In the genomic region with DNA sequence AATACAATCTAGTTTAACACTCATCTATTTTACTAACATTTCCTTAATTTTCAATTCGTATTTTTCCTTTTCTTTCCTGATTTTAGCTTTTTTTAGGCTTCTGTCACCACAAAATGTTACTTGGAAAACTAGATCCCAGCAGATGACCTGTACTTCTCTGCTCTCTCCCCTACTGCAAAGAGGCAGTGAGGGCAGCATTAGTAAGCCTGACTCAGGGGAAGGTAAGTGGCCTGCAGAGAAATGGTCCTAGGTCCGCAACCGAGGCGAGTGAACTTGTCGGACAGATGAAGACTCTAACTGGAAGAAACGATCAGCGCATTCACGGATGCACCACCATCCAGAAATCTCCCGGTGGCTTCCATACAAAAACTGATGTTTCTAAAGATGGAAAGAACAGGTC, we compare ENCODE assay signal across 8 cellular contexts. TPM values are rescaled to one million over a fixed set of nuclear protein-coding genes. Genes with fewer than 3 reads are reported as not detected.
DNase-seq lines count a peak whose midpoint lies in the region; ATAC-seq and TF ChIP-seq lines count a peak whose summit lies in the region.

No MANE protein-coding gene starts in this region.

- CTCF ChIA-PET in PC-9 (lab: Charles Lee) = interaction anchor here (0.6 kb wide), 1 partner anchor 135 kb away, joined by 3 read pairs; no protein-coding TSS in a partner anchor

- H3K4me2 ChIP-seq in PC-9 = peak overlapping the region; percentile 88

- H3K4me3 ChIP-seq in PC-9 = peak overlapping the region; percentile 51; the same call in 1 of the 2 replicates

- no peak overlapping the region for H2AFZ ChIP-seq in PC-9

- DNase-seq in CD14-positive monocyte (ENCODE audit: low spot score) (no peak), PC-9 (no peak), osteocyte (ENCODE audit: extremely low spot score, unreplicated experiment) (no peak), DMS114 treated with DMSO at 0.1 percent for 48 hours (lab: John Stamatoyannopoulos, UW; ENCODE audit: unreplicated experiment) (no peak)
- DNase-seq in effector memory CD8-positive, alpha-beta T cell = no peak

- no peaks in the 10 kb centered on the region for H4K20me1 ChIP-seq in PC-9 (ENCODE audit: insufficient read depth)

- no peak for ATAC-seq in effector memory CD8-positive, alpha-beta T cell (replicated peaks)
- no peak for ATAC-seq in GM21576 (IDR thresholded peaks at IDR 0.05; ENCODE audit: unreplicated experiment)
- ATAC-seq in GM18907 (IDR thresholded peaks at IDR 0.05; ENCODE audit: unreplicated experiment) = no peak
- no peak for ATAC-seq in GM19452 (IDR thresholded peaks at IDR 0.05; ENCODE audit: unreplicated experiment)

- peak overlapping the region in 1 of 2 donors; percentile 90 for H3K4me3 Mint-ChIP-seq in CD14-positive monocyte
- peak overlapping the region; percentile 33 to 83 for H3K4me3 Mint-ChIP-seq in effector memory CD8-positive, alpha-beta T cell
- H3K4me3 Mint-ChIP-seq in osteocyte (ENCODE audit: unreplicated experiment) = peak overlapping the region; percentile 5

- H3K4me1 Mint-ChIP-seq in CD14-positive monocyte (peaks cover 51% of the 10 kb centered on the region), osteocyte (ENCODE audit: unreplicated experiment) (peaks cover 42% of the 10 kb centered on the region)
- peaks cover 45% of the 10 kb centered on the region in 2 donors for H3K4me1 Mint-ChIP-seq in effector memory CD8-positive, alpha-beta T cell (ENCODE audit: low read depth in 2 of 2)

- BruUV-seq in PC-9 (replicated peaks; lab: Mats Ljungman, UMichigan) = no TSS peak

- peaks cover 44% of the 10 kb centered on the region for H3K4me1 ChIP-seq in PC-9 (replicated peaks; ENCODE audit: insufficient read depth)

- TF ChIP-seq CTCF in CD14-positive monocyte (IDR thresholded peaks at IDR 0.05) (no peak), PC-9 (conservative IDR thresholded peaks at IDR 0.05) (no peak), osteocyte (IDR thresholded peaks at IDR 0.05) (no peak)

- peaks cover 37% of the 10 kb centered on the region for H3F3A ChIP-seq in PC-9 (ENCODE audit: insufficient read depth, low read depth)

- H3K36me3 ChIP-seq in PC-9 (ENCODE audit: low read depth) = peaks cover 19% of the 10 kb centered on the region

- H3K27me3 Mint-ChIP-seq in CD14-positive monocyte (ENCODE audit: low read depth in 3 of 3) (peaks cover 0 to 4% (median 0%) of the 10 kb centered on the region in 3 donors), osteocyte (ENCODE audit: unreplicated experiment) (no peaks in the 10 kb centered on the region)
- no peaks in the 10 kb centered on the region for H3K27me3 Mint-ChIP-seq in effector memory CD8-positive, alpha-beta T cell

- H3K79me2 ChIP-seq in PC-9 (ENCODE audit: low read depth) = no peaks in the 10 kb centered on the region

- H3K36me3 Mint-ChIP-seq in CD14-positive monocyte (peaks cover 59 to 65% of the 10 kb centered on the region in 2 donors), osteocyte (ENCODE audit: unreplicated experiment) (peaks cover 18% of the 10 kb centered on the region)
- peaks cover 60% of the 10 kb centered on the region for H3K36me3 Mint-ChIP-seq in effector memory CD8-positive, alpha-beta T cell (ENCODE audit: insufficient read depth)

- H3K9me3 Mint-ChIP-seq in CD14-positive monocyte (no peaks in the 10 kb centered on the region), osteocyte (ENCODE audit: unreplicated experiment) (no peaks in the 10 kb centered on the region)
- H3K9me3 Mint-ChIP-seq in effector memory CD8-positive, alpha-beta T cell = no peaks in the 10 kb centered on the region

- H3K27me3 ChIP-seq in PC-9 (ENCODE audit: insufficient read depth, low read depth) = no peaks in the 10 kb centered on the region

- H3K27ac Mint-ChIP-seq in CD14-positive monocyte (peak overlapping the region; percentile 99 to 100 (median 100)), osteocyte (ENCODE audit: unreplicated experiment) (peak overlapping the region; percentile 100)
- H3K27ac Mint-ChIP-seq in effector memory CD8-positive, alpha-beta T cell = peak overlapping the region; percentile 98 to 99

- H3K9me3 ChIP-seq in PC-9 (ENCODE audit: insufficient read depth, low read depth) = no peaks in the 10 kb centered on the region

- POLR2A ChIA-PET in PC-9 (lab: Charles Lee; ENCODE audit: unreplicated experiment) = interaction anchor here (0.5 to 1.3 kb wide), 6 partner anchors 20 to 730 kb away, joined by 3 to 16 read pairs (median 7); a partner anchor contains a TSS

- intact Hi-C loops in CD14-positive monocyte (cut with micrococcal nuclease) (no loop called here), PC-9 (cut with micrococcal nuclease; ENCODE audit: unreplicated experiment) (loop anchor here (2.0 kb wide), 1 partner anchor 34 kb away; a partner anchor contains a TSS)

- no peaks in the 10 kb centered on the region for H3K9me2 ChIP-seq in PC-9 (ENCODE audit: insufficient read depth)

- H3K27ac ChIP-seq in PC-9 = peak overlapping the region; percentile 88

RNA-seq across cellular contexts. Expression of a gene that starts 20.4 kb away (rescaled TPM):
- polyA plus RNA-seq in CD14-positive monocyte = 10 to 100 TPM; 66.7 to 69.7 TPM
- total RNA-seq in PC-9 (2021) = 62.3 and 64.7 TPM in 2 replicates
- total RNA-seq in osteocyte = 73.3 and 76.5 TPM in 2 replicates

RNA-seq across cellular contexts. Expression of a gene that starts 20.6 kb away (rescaled TPM):
- polyA plus RNA-seq in CD14-positive monocyte = 10 to 100 TPM; 13.6 to 13.8 TPM
- 14.4 and 17.6 TPM in 2 replicates for total RNA-seq in PC-9 (2021)
- 7.2 and 7.9 TPM in 2 replicates for total RNA-seq in osteocyte

RNA-seq across cellular contexts. Expression of a gene that starts 33.2 kb away (rescaled TPM):
- polyA plus RNA-seq in CD14-positive monocyte = 10 to 100 TPM; 13.4 to 22.0 TPM
- total RNA-seq in PC-9 (2021) = 27.1 and 28.8 TPM in 2 replicates
- 39.4 and 41.5 TPM in 2 replicates for total RNA-seq in osteocyte

RNA-seq across cellular contexts. Expression of a gene that starts 33.4 kb away (rescaled TPM):
- polyA plus RNA-seq in CD14-positive monocyte = 10 to 100 TPM; 19.8 to 23.2 TPM
- total RNA-seq in PC-9 (2021) (8.7 and 18.3 TPM in 2 replicates), osteocyte (9.9 and 10.0 TPM in 2 replicates)
